ENCODE assay signal across 8 cellular contexts in the genomic region with DNA sequence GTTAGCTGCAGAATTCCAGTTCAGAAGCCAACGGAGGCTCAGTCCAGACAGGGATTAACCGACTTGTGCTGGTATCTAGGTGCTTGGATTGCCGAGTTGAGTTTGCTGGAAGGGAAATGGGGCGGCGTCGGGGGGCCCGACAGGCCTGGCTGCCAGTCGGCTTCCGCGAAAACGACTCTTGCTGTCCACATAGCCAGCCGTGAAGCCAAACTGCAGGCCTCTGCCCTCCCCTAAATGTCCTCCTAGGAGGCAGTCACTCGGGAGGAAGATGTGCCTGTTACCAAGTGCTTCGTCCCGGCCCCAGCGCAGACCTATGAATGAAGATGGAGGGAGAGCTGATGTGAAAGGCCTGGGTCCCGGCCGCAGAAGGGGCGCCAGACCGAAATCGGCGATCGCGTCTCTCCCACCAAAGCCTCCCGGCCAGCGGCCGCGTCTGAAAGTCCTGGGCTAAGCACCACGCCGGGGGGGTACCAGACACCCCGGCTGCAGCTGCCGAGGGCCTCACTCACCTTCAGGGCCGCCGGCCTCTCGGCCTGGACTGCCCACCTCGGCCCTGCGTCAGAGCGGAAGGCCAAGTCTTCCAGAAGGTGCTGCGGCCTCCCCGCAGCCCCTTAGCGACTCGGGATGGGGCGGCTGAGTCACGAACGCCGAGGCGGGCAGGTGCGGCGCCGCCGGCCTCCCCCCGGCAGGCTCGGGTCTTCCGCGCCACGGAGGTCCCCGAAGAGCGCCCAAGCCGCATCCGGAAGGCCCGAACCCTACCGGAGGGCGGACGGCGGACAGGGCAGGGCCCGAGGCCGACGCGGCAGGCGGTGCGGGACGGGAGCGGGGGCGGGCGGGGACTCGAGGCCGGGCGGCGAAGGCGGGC. TPM values are rescaled to one million over a fixed set of nuclear protein-coding genes. Genes with fewer than 3 reads are reported as not detected.
DNase-seq lines count a peak whose midpoint lies in the region; ATAC-seq and TF ChIP-seq lines count a peak whose summit lies in the region.

No MANE protein-coding gene starts in this region.

- H3K4me3 ChIP-seq in HL-60 (replicated peaks; ENCODE audit: insufficient read depth, low read length) (peak overlapping the region; percentile 88), endocrine pancreas (ENCODE audit: control insufficient read depth, insufficient read depth, low read length) (peak overlapping the region; percentile 62), muscle layer of duodenum (ENCODE audit: low read depth in 1 of 2, low read length in 2 of 2) (peak overlapping the region; percentile 73 to 88), tibial artery (peak overlapping the region; percentile 77 to 88)

- intact Hi-C loops in Right ventricle myocardium inferior (cut with DNase I) = no loop called here
- intact Hi-C loops in cardiac septum (cut with DNase I) = loop anchor here (5.0 kb wide), 1 partner anchor 103 kb away; no protein-coding TSS in a partner anchor
- intact Hi-C loops in tibial artery (cut with DNase I; ENCODE audit: low total_unique reads) = no loop called here

- peak overlapping the region; percentile 92 for H3K27ac ChIP-seq in HL-60 (replicated peaks)
- peak overlapping the region; percentile 55 for H3K27ac ChIP-seq in muscle layer of duodenum (ENCODE audit: low read length)
- H3K27ac ChIP-seq in tibial artery = peak overlapping the region; percentile 94 to 98

- peak overlapping the region; percentile 95 for H3K9ac ChIP-seq in endocrine pancreas (ENCODE audit: control insufficient read depth, insufficient read depth, low read length)

- DNase-seq in Right ventricle myocardium inferior (ENCODE audit: missing footprints) (peak; percentile 73), cardiac septum (ENCODE audit: low spot score) (no peak), HL-60 (ENCODE audit: low read depth in 1 of 2, low spot score in 1 of 2) (peak in 1 of 2 experiments; percentile 30), tibial artery (peak in 1 of 2 donors; percentile 72)
- peak; percentile 18 to 22 for DNase-seq in activated CD4-positive, alpha-beta T cell treated with anti-CD3 and anti-CD28 coated beads, Interleukin-2, amount 50 U/mL, for 24 hours (ENCODE audit: low read depth in 1 of 2, low spot score in 1 of 2)

- H3K36me3 ChIP-seq in endocrine pancreas (ENCODE audit: control insufficient read depth, insufficient read depth, low read length) (no peaks in the 10 kb centered on the region), muscle layer of duodenum (ENCODE audit: control insufficient read depth in 1 of 2, insufficient read depth in 2 of 2, low read length in 2 of 2) (peaks cover 17 to 20% of the 10 kb centered on the region in 2 donors), tibial artery (peaks cover 6 to 37% (median 22%) of the 10 kb centered on the region in 3 donors)

- H3K27me3 ChIP-seq in HL-60 (ENCODE audit: insufficient read depth, poor library complexity, severe bottlenecking) (no peaks in the 10 kb centered on the region), endocrine pancreas (ENCODE audit: control insufficient read depth, insufficient read depth, low read length) (no peaks in the 10 kb centered on the region), muscle layer of duodenum (ENCODE audit: low read depth, low read length) (no peaks in the 10 kb centered on the region), tibial artery (no peaks in the 10 kb centered on the region)

- TF ChIP-seq CTCF in HL-60 (IDR thresholded peaks at IDR 0.05; ENCODE audit: insufficient read depth, low read length) = no peak
- TF ChIP-seq CTCF in tibial artery (IDR thresholded peaks at IDR 0.05) = no peak

- peak; percentile 17 for ATAC-seq in Right ventricle myocardium inferior
- no peak for ATAC-seq in GM19463 (IDR thresholded peaks at IDR 0.05; ENCODE audit: unreplicated experiment)

- no peaks in the 10 kb centered on the region for H3K9me3 ChIP-seq in endocrine pancreas (ENCODE audit: control insufficient read depth, low read length)
- H3K9me3 ChIP-seq in muscle layer of duodenum (ENCODE audit: control insufficient read depth in 1 of 2, low read length in 2 of 2) = no peaks in the 10 kb centered on the region
- no peaks in the 10 kb centered on the region for H3K9me3 ChIP-seq in tibial artery

- no peaks in the 10 kb centered on the region for H3K4me1 ChIP-seq in endocrine pancreas (ENCODE audit: control insufficient read depth, insufficient read depth, low read length)
- peaks cover 14 to 23% of the 10 kb centered on the region in 2 donors for H3K4me1 ChIP-seq in muscle layer of duodenum (ENCODE audit: control insufficient read depth in 1 of 2, insufficient read depth in 2 of 2, low read length in 2 of 2)
- H3K4me1 ChIP-seq in tibial artery = peaks cover 0 to 26% (median 19%) of the 10 kb centered on the region in 4 donors

RNA-seq across cellular contexts. Expression of gene DPAGT1, which starts 7.5 kb away (rescaled TPM):
- 21.1 TPM for total RNA-seq in Right ventricle myocardium inferior
- 18.9 TPM for total RNA-seq in cardiac septum

RNA-seq across cellular contexts. Expression of gene HMBS, which starts 9.5 kb away (rescaled TPM):
- total RNA-seq in Right ventricle myocardium inferior = 22.8 TPM
- 14.7 TPM for total RNA-seq in cardiac septum

RNA-seq across cellular contexts. Expression of gene C2CD2L, which starts 13.0 kb away (rescaled TPM):
- 11.8 TPM for total RNA-seq in Right ventricle myocardium inferior
- 11.8 TPM for total RNA-seq in cardiac septum

RNA-seq across cellular contexts. Expression of gene VPS11, which starts 26.6 kb away (rescaled TPM):
- 19.3 TPM for total RNA-seq in Right ventricle myocardium inferior
- 18.5 TPM for total RNA-seq in cardiac septum

RNA-seq across cellular contexts. Expression of gene HINFP, which starts 27.2 kb away (rescaled TPM):
- total RNA-seq in Right ventricle myocardium inferior (13.0 TPM), cardiac septum (14.5 TPM)
